In genomic region chr1:225447001-225447615, GRCh38 we compare ENCODE assay signal across 10 cellular contexts. TPM values are rescaled to one million over a fixed set of nuclear protein-coding genes. Genes with fewer than 3 reads are reported as not detected.
A peak's percentile ranks its signal among the peaks of the same experiment; 100 is the strongest.
DNase-seq lines count a peak whose midpoint lies in the region; TF ChIP-seq lines count a peak whose summit lies in the region.
"Had no signal": no experiment of that assay in that cellular context is flagged by ENCODE, and none has a peak within 500 bp of the region (broad histone marks: within the 10 kb centered on the region; RNA-seq: fewer than 3 reads in every experiment).

No MANE protein-coding gene starts in this region.

- H3K4ac ChIP-seq in mesendoderm (ENCODE audit: low read depth, low read length), result no peak overlapping the region

- H3K4me3 ChIP-seq in HUES64 (ENCODE audit: low read length) (no peak overlapping the region), ascending aorta (peak overlapping the region; percentile 9 to 47), mesendoderm (ENCODE audit: low read length) (no peak overlapping the region), subcutaneous abdominal adipose tissue (ENCODE audit: low read depth in 1 of 5, low read length in 5 of 5) (no peak overlapping the region)

- no peak overlapping the region for H3K56ac ChIP-seq in mesendoderm (ENCODE audit: low read length)

- H3K9ac ChIP-seq in HUES64 (ENCODE audit: low read depth, low read length) (no peak overlapping the region), mesendoderm (ENCODE audit: low read length) (peak overlapping the region; percentile 21), subcutaneous abdominal adipose tissue (ENCODE audit: low read length in 5 of 5) (no peak overlapping the region)

- H3K4me2 ChIP-seq in mesendoderm (ENCODE audit: low read length), result no peak overlapping the region

- H4K5ac ChIP-seq in mesendoderm (ENCODE audit: low read length), result no peak overlapping the region

- no peaks in the 10 kb centered on the region for H3K79me1 ChIP-seq in mesendoderm (ENCODE audit: low read length)

- POLR2A ChIA-PET in GM10248 (lab: Yijun Ruan, JAX), result no interaction called here

- no peaks in the 10 kb centered on the region for H3K27me3 ChIP-seq in HUES64 (ENCODE audit: insufficient read depth, low read length)
- no peaks in the 10 kb centered on the region for H3K27me3 ChIP-seq in ascending aorta
- no peaks in the 10 kb centered on the region for H3K27me3 ChIP-seq in mesendoderm (ENCODE audit: insufficient read depth, low read length, poor library complexity)
- peaks cover 0 to 6% (median 0%) of the 10 kb centered on the region in 5 donors for H3K27me3 ChIP-seq in subcutaneous abdominal adipose tissue (ENCODE audit: control insufficient read depth in 5 of 5, insufficient read depth in 4 of 5, low read length in 5 of 5)

- intact Hi-C loops in ascending aorta (cut with DNase I), result loop anchor here (2.0 kb wide), 1 partner anchor 18 kb away; the partner anchor contains the start of gene LBR

- H3K4me1 ChIP-seq in HUES64 (ENCODE audit: insufficient read depth, low read length) (peaks cover 24% of the 10 kb centered on the region), ascending aorta (peaks cover 0 to 9% of the 10 kb centered on the region in 2 donors), mesendoderm (ENCODE audit: control insufficient read depth, low read depth, low read length) (peaks cover 12% of the 10 kb centered on the region), subcutaneous abdominal adipose tissue (ENCODE audit: control insufficient read depth in 5 of 5, insufficient read depth in 5 of 5, low read length in 5 of 5) (peaks cover 18 to 75% (median 50%) of the 10 kb centered on the region in 5 donors)

- no peak overlapping the region for H2AK5ac ChIP-seq in mesendoderm (ENCODE audit: low read length)

- no peak overlapping the region for H2BK120ac ChIP-seq in mesendoderm (ENCODE audit: low read depth, low read length)

- CTCF ChIA-PET in GM10248 (lab: Yijun Ruan, JAX), result interaction anchor here (1.3 to 1.9 kb wide), 3 partner anchors 14 to 28 kb away, joined by 3 to 5 read pairs (median 3); partner anchors contain the start of gene LBR

- no peak overlapping the region for H4K8ac ChIP-seq in mesendoderm (ENCODE audit: low read depth, low read length)

- H3K27ac ChIP-seq in HUES64 (ENCODE audit: low read depth, low read length), result 0 out of 2 replicates have a peak overlapping the region, but pooled peaks have one; percentile 13
- peak overlapping the region; percentile 37 to 49 for H3K27ac ChIP-seq in ascending aorta
- H3K27ac ChIP-seq in mesendoderm (ENCODE audit: low read depth, low read length), result no peak overlapping the region
- H3K27ac ChIP-seq in subcutaneous abdominal adipose tissue (ENCODE audit: low read depth, low read length), result peak overlapping the region; percentile 71

- TF ChIP-seq CTCF in ascending aorta (IDR thresholded peaks at IDR 0.05) (no peak), GM10248 (IDR thresholded peaks at IDR 0.05; ENCODE audit: control extremely low read depth, extremely low read depth, low read depth, missing control alignments) (no peak)

- DNase-seq in ascending aorta (ENCODE audit: low spot score in 2 of 2) (no peak), mesendoderm (no peak), GM10248 (ENCODE audit: extremely low spot score) (no peak), SKM-1 (lab: John Stamatoyannopoulos, UW; ENCODE audit: unreplicated experiment) (no peak)
- DNase-seq in stimulated activated CD8-positive, alpha-beta memory T cell treated with anti-CD3 and anti-CD28 coated beads, Interleukin-4, amount 100 ng/mL, for 48 hours, result no peak
- DNase-seq: H7, NCI-H1694 treated with DMSO at 0.1 percent for 48 hours, T-cell had no signal

- WGBS in HUES64, result 56% methylated on average over 9 of the region's 9 CpGs
- no CpG with 5 or more reads among the region's 9 CpGs for WGBS in mesendoderm (ENCODE audit: extremely low coverage, insufficient coverage, low lambda C conversion rate)

- H2BK15ac ChIP-seq in mesendoderm (replicated peaks; ENCODE audit: low read depth), result no peak overlapping the region

- H3K9me3 ChIP-seq in HUES64 (ENCODE audit: insufficient read depth, low read depth, low read length) (no peaks in the 10 kb centered on the region), ascending aorta (no peaks in the 10 kb centered on the region), subcutaneous abdominal adipose tissue (ENCODE audit: control insufficient read depth in 5 of 5, low read length in 5 of 5) (no peaks in the 10 kb centered on the region)

- no peak overlapping the region for H3K18ac ChIP-seq in mesendoderm (ENCODE audit: low read length)

- no peak overlapping the region for H3K23ac ChIP-seq in mesendoderm (ENCODE audit: low read length)

- no peaks in the 10 kb centered on the region for H3K36me3 ChIP-seq in HUES64 (ENCODE audit: insufficient read depth, low read length)
- H3K36me3 ChIP-seq in ascending aorta, result no peaks in the 10 kb centered on the region
- H3K36me3 ChIP-seq in mesendoderm (ENCODE audit: control insufficient read depth, insufficient read depth, low read length), result no peaks in the 10 kb centered on the region
- H3K36me3 ChIP-seq in subcutaneous abdominal adipose tissue (ENCODE audit: control insufficient read depth in 5 of 5, insufficient read depth in 5 of 5, low read length in 5 of 5), result no peaks in the 10 kb centered on the region

- no peak overlapping the region for H2BK5ac ChIP-seq in mesendoderm (ENCODE audit: low read length)

- no peaks in the 10 kb centered on the region for H3K79me2 ChIP-seq in mesendoderm (ENCODE audit: control insufficient read depth, insufficient read depth, low read length)

RNA-seq across cellular contexts. Expression of gene LBR, which starts 19.3 kb away (rescaled TPM):
- polyA plus RNA-seq in HUES64 (2013, experiment 1 of 2), result 59.4 TPM
- 62.7 TPM for polyA plus RNA-seq in HUES64 (2013, experiment 2 of 2)
- 21.1 TPM for total RNA-seq in ascending aorta
- polyA plus RNA-seq in mesendoderm (2013, experiment 1 of 2), result 189 TPM
- 189 TPM for polyA plus RNA-seq in mesendoderm (2013, experiment 2 of 2)

Comparison
In these comparisons a context has a peak if more than half of its experiments do, and no peak if none do; other contexts are left out.
1. H3K4me3 ChIP-seq: peak in ascending aorta (2 of 2); none in HUES64 (single experiment), mesendoderm (single experiment) and subcutaneous abdominal adipose tissue (0 of 5).